20 cellular contexts compared by ENCODE assay signal in the genomic region with DNA sequence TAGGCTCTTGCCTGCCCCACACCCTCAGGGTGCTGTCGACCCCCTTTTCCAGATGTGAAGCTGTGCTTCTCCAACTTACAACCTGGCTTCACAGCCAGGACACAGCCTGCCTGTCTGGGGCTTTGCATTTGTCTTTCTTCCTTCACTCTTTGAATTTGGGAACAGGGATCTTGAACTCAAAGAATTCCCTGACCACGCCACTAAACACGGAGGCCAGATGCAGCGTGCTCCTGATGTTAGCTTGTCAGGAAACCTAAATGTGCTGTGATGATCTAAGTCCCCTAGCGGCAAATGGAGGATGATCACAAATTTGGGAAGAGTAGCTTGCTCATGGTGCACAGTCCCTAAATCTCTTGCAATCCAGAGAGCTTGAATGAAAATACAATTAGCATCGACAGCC.
DNase-seq lines count a peak whose midpoint lies in the region; ATAC-seq and TF ChIP-seq lines count a peak whose summit lies in the region.
"Had no signal": no experiment of that assay in that cellular context is flagged by ENCODE, and none has a peak within 500 bp of the region (broad histone marks: within the 10 kb centered on the region; RNA-seq: fewer than 3 reads in every experiment).

No MANE protein-coding gene starts in this region.

- no peaks in the 10 kb centered on the region for H3K4me1 ChIP-seq in A673 (ENCODE audit: insufficient read depth, low read length, poor library complexity, severe bottlenecking)

- no peak for ATAC-seq in GM18858 (IDR thresholded peaks at IDR 0.05; ENCODE audit: unreplicated experiment)
- ATAC-seq: CD8-positive, alpha-beta T cell had no signal

- no TSS peak for BruUV-seq in A673 (replicated peaks; lab: Mats Ljungman, UMichigan)

- no peak overlapping the region for H3K4me3 ChIP-seq in A673 (ENCODE audit: low read depth, low read length, poor library complexity, severe bottlenecking)
- no peak overlapping the region for H3K4me3 ChIP-seq in GM12875 (ENCODE audit: low read depth, low read length)
- H3K4me3 ChIP-seq: upper lobe of left lung had no signal

- H3K9me3 ChIP-seq in A673 (ENCODE audit: low read depth, low read length, poor library complexity, severe bottlenecking), result no peaks in the 10 kb centered on the region
- H3K9me3 ChIP-seq: neutrophil, upper lobe of left lung had no signal

- POLR2A ChIA-PET in A673 (lab: Charles Lee; ENCODE audit: low non-redundant PET), result interaction anchor here (0.6 kb wide), 1 partner anchor 50 kb away, joined by 3 read pairs; no protein-coding TSS in a partner anchor

- peaks cover 4% of the 10 kb centered on the region for H3K9me3 Mint-ChIP-seq in chondrocyte (ENCODE audit: low read depth)
- H3K9me3 Mint-ChIP-seq: CD8-positive, alpha-beta T cell; stimulated activated naive CD8-positive, alpha-beta T cell treated with anti-CD3 and anti-CD28 coated beads, Interleukin-15, Interleukin-2, amounts not matched to agents 100 ng/mL and 50 ng/mL, for 24 hours had no signal

- intact Hi-C loops in A673 (cut with micrococcal nuclease; ENCODE audit: unreplicated experiment), result no loop called here

- no peaks in the 10 kb centered on the region for H3K27me3 ChIP-seq in A673 (replicated peaks; ENCODE audit: insufficient read depth, low read depth, low read length, poor library complexity)
- H3K27me3 ChIP-seq: upper lobe of left lung had no signal

- peaks cover 12% of the 10 kb centered on the region for H3K4me1 Mint-ChIP-seq in chondrocyte (ENCODE audit: low read depth)

- no peak overlapping the region for H3K27ac ChIP-seq in A673 (ENCODE audit: low read depth, low read length, poor library complexity, severe bottlenecking)
- H3K27ac ChIP-seq: neutrophil, upper lobe of left lung had no signal

- peaks cover 23% of the 10 kb centered on the region for H3K27me3 Mint-ChIP-seq in chondrocyte (ENCODE audit: low read depth)

- no peak overlapping the region for H3K27ac Mint-ChIP-seq in chondrocyte (ENCODE audit: unreplicated experiment)
- H3K27ac Mint-ChIP-seq: CD8-positive, alpha-beta T cell; stimulated activated naive CD8-positive, alpha-beta T cell treated with anti-CD3 and anti-CD28 coated beads, Interleukin-15, Interleukin-2, amounts not matched to agents 100 ng/mL and 50 ng/mL, for 24 hours had no signal

- TF ChIP-seq CTCF in A673 (conservative IDR thresholded peaks at IDR 0.05; ENCODE audit: low read depth, low read length) (peak; percentile 43), GM12875 (IDR thresholded peaks at IDR 0.05; ENCODE audit: borderline replicate concordance, insufficient read depth, low read depth, low read length) (0 out of 2 replicates have a peak, but pooled peaks have one; percentile 5), chondrocyte (IDR thresholded peaks at IDR 0.05) (peak; percentile 44)

- CTCF ChIA-PET in A673 (lab: Charles Lee), result interaction anchor here (0.5 to 1.2 kb wide), 2 partner anchors 192 to 246 kb away, joined by 5 to 6 read pairs; no protein-coding TSS in a partner anchor

- DNase-seq in A673 (ENCODE audit: low spot score) (peak; percentile 26), chondrocyte (ENCODE audit: low spot score) (no peak), iPS-NIHi11 (ENCODE audit: low spot score) (peak; percentile 25), NCI-H128 (lab: John Stamatoyannopoulos, UW; ENCODE audit: unreplicated experiment) (no peak), hepatic stellate cell (ENCODE audit: low spot score) (no peak), HuH-7.5 (ENCODE audit: low spot score) (no peak)
- DNase-seq: activated CD4-positive, alpha-beta T cell treated with anti-CD3 and anti-CD28 coated beads, Interleukin-2, amount 50 U/mL, for 1 hour; activated naive CD4-positive, alpha-beta T cell treated with anti-CD3 and anti-CD28 coated beads, Interleukin-2, amount 50 U/mL, for 16 hours; CD8-positive, alpha-beta T cell; DMS79 treated with DMSO at 0.1 percent for 48 hours; foreskin melanocyte; KBM-7; NCI-H1105 treated with DMSO at 0.1 percent for 48 hours; NK-92 treated with Interleukin-12 subunit alpha and Interleukin-12 subunit beta, amount 100 ng/mL, for 24 hours; retina; upper lobe of left lung had no signal

- H3K36me3 ChIP-seq in A673 (ENCODE audit: insufficient read depth, low read length, poor library complexity, severe bottlenecking), result no peaks in the 10 kb centered on the region
- H3K36me3 ChIP-seq: neutrophil, upper lobe of left lung had no signal

- no peaks in the 10 kb centered on the region for H3K36me3 Mint-ChIP-seq in chondrocyte (ENCODE audit: low read depth)
- H3K36me3 Mint-ChIP-seq: CD8-positive, alpha-beta T cell had no signal

- no peak overlapping the region for H3K4me3 Mint-ChIP-seq in chondrocyte (ENCODE audit: unreplicated experiment)
- H3K4me3 Mint-ChIP-seq: CD8-positive, alpha-beta T cell; stimulated activated naive CD8-positive, alpha-beta T cell treated with anti-CD3 and anti-CD28 coated beads, Interleukin-15, Interleukin-2, amounts not matched to agents 100 ng/mL and 50 ng/mL, for 24 hours had no signal

Comparison
In these comparisons a context has a peak if more than half of its experiments do, and no peak if none do; other contexts are left out.
1. DNase-seq: peak in A673 (single experiment) and iPS-NIHi11 (single experiment); none in chondrocyte (single experiment), NCI-H128 (single experiment), hepatic stellate cell (single experiment) and HuH-7.5 (single experiment).
2. Peak in every context shown above with its lines, with median percentiles within 50 percentile points of each other: CTCF ChIP-seq.